Comparison of ENCODE assay signal across 10 cellular contexts in the genomic region with DNA sequence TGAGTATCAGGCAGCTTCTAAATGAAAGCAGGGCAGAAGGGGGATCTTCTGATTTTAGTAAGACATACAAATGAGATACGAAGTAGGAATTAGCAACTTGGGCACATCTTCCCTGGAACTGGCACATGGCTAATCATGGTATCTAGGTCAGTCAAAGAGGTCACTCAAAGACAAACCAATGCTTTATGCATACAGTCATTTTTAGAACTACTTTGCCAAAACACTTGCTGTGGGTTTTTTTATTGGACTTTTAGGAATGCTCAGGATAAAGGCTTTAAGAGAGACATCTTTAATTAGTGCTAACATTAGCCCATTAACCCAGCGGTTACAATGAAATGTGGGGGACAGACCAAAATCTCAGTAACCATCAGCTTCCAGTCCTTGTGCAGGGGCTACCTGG.
"Had no signal": no experiment of that assay in that cellular context is flagged by ENCODE, and none has a peak within 500 bp of the region (broad histone marks: within the 10 kb centered on the region; RNA-seq: fewer than 3 reads in every experiment).

No MANE protein-coding gene starts in this region.

- H3K4me2 ChIP-seq: KMS-11 had no signal

- H3K9me3 Mint-ChIP-seq: HFFc6, IgD-negative memory B cell had no signal

- ATAC-seq: HCT116, HepG2 had no signal

- H3K9me3 ChIP-seq: HAP-1 had no signal

- H3K36me3 ChIP-seq: HAP-1 had no signal

- H3K4me1 Mint-ChIP-seq: IgD-negative memory B cell had no signal

- H3K4me3 ChIP-seq: HAP-1 had no signal

- H3K9ac ChIP-seq: KMS-11 had no signal

- H3K4me3 Mint-ChIP-seq: HFFc6, IgD-negative memory B cell had no signal

- FAIRE-seq: HepG2 had no signal

- H3K27ac ChIP-seq: HL-60, KMS-11 had no signal

- H3K27ac Mint-ChIP-seq: HFFc6, IgD-negative memory B cell had no signal

- DNase-seq: GOT3, H7, HFFc6, KBM-7 had no signal
